In the genomic region with DNA sequence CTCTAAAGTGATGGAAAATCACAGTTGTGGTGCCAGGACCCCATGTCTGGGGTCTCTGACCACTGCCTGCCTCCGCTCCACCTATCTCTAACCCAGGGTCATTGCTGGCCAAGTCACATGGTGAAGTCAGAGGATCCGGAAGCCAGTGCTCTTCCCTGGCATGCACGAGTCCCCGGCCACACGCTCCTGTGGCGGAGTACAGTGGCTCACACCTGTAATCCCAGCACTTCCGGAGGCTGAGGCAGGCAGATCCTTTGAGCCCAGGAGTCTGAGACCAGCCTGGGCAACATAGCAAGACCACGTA, we compare ENCODE assay signal across 33 cellular contexts. TPM values are rescaled to one million over a fixed set of nuclear protein-coding genes. Genes with fewer than 3 reads are reported as not detected.
A peak's percentile ranks its signal among the peaks of the same experiment; 100 is the strongest.
DNase-seq lines count a peak whose midpoint lies in the region; ATAC-seq, FAIRE-seq and TF ChIP-seq lines count a peak whose summit lies in the region.
"Had no signal": no experiment of that assay in that cellular context is flagged by ENCODE, and none has a peak within 500 bp of the region (broad histone marks: within the 10 kb centered on the region; RNA-seq: fewer than 3 reads in every experiment).

No MANE protein-coding gene starts in this region.

- H3K9ac ChIP-seq in H9 (ENCODE audit: extremely low read depth, insufficient read length, low read length) (no peak overlapping the region), kidney (ENCODE audit: low read length in 2 of 2) (no peak overlapping the region)
- H3K9ac ChIP-seq: KMS-11 had no signal

- H3K4me3 ChIP-seq in kidney (ENCODE audit: low read length in 2 of 2) (no peak overlapping the region), sigmoid colon (no peak overlapping the region)
- H3K4me3 ChIP-seq: cardiac muscle cell, esophagus squamous epithelium, mucosa of descending colon, pancreas had no signal

- CTCF ChIA-PET in activated CD8-positive, alpha-beta memory T cell treated with anti-CD3 and anti-CD28 coated beads, Interleukin-2, amount 10 ng/mL, durations not matched to agents 7 days and 5 days (lab: Charles Lee) = no interaction called here

- no peaks in the 10 kb centered on the region for H4K20me1 ChIP-seq in H9 (ENCODE audit: control insufficient read depth, insufficient read depth, insufficient read length)

- no peaks in the 10 kb centered on the region for H3K36me3 Mint-ChIP-seq in activated CD8-positive, alpha-beta memory T cell treated with anti-CD3 and anti-CD28 coated beads, Interleukin-2, amount 10 ng/mL, durations not matched to agents 7 days and 5 days
- no peaks in the 10 kb centered on the region for H3K36me3 Mint-ChIP-seq in H9 (ENCODE audit: insufficient read depth in 1 of 3, low read depth in 3 of 3)
- H3K36me3 Mint-ChIP-seq: activated naive CD4-positive, alpha-beta T cell treated with anti-CD3 and anti-CD28 coated beads, Interleukin-2, amount 50 U/mL, for 24 hours; CD4-positive, alpha-beta memory T cell had no signal

- intact Hi-C loops in kidney (cut with DNase I) (no loop called here), sigmoid colon (cut with DNase I) (no loop called here)

- no peak for TF ChIP-seq POLR2A in sigmoid colon (IDR thresholded peaks at IDR 0.05)

- no peak overlapping the region for H4K91ac ChIP-seq in H9 (ENCODE audit: insufficient read length, low read depth, low read length)

- H3K4me3 Mint-ChIP-seq in activated CD8-positive, alpha-beta memory T cell treated with anti-CD3 and anti-CD28 coated beads, Interleukin-2, amount 10 ng/mL, durations not matched to agents 7 days and 5 days = no peak overlapping the region
- H3K4me3 Mint-ChIP-seq in H9 = no peak overlapping the region
- H3K4me3 Mint-ChIP-seq: activated naive CD4-positive, alpha-beta T cell treated with anti-CD3 and anti-CD28 coated beads, Interleukin-2, amount 50 U/mL, for 24 hours; activated T-helper 1 cell treated with anti-CD3 and anti-CD28 coated beads, Interleukin-12 subunit alpha, Interleukin-12 subunit beta, Interleukin-2, Interleukin-4 antibody, amounts not matched to agents 30 ng/mL and 10 ng/mL and 1 ng/mL, durations not matched to agents 14 hours and 24 hours and 36 hours; CD4-positive, alpha-beta memory T cell; dendritic cell treated with granulocyte-macrophage colony-stimulating factor and Interleukin-4, amounts not matched to agents 40 ng/mL and 50 ng/mL, for 4 days; nephron progenitor cell had no signal

- DNase-seq in activated CD8-positive, alpha-beta memory T cell treated with anti-CD3 and anti-CD28 coated beads, Interleukin-2, amount 10 ng/mL, durations not matched to agents 7 days and 5 days = peak; percentile 19
- no peak for DNase-seq in activated CD8-positive, alpha-beta memory T cell treated with anti-CD3 and anti-CD28 coated beads, Interleukin-2, amount 50 U/mL, for 48 hours
- DNase-seq in H9 (peak; percentile 24), kidney (peak; percentile 49), sigmoid colon (peak; percentile 40), Kasumi-1 (lab: John Stamatoyannopoulos, UW) (no peak)
- DNase-seq: activated CD4-positive, alpha-beta T cell treated with anti-CD3 and anti-CD28 coated beads for 4 hours; AML-193; CD4-positive, alpha-beta memory T cell; esophagus squamous epithelium; foreskin melanocyte; NCI-H1436; NCI-H2081 treated with DMSO at 0.1 percent for 48 hours; NCI-H345; NCI-H82; nephron progenitor cell; stimulated activated naive CD8-positive, alpha-beta T cell treated with anti-CD3 and anti-CD28 coated beads, Interleukin-15, Interleukin-2, amounts not matched to agents 100 U/mL and 50 U/mL, for 24 hours had no signal

- H3K4ac ChIP-seq in H9 (ENCODE audit: low read depth, low read length) = no peak overlapping the region

- no peak for TF ChIP-seq CTCF in H9 (conservative IDR thresholded peaks at IDR 0.05)
- no peak for TF ChIP-seq CTCF in kidney (IDR thresholded peaks at IDR 0.05; ENCODE audit: borderline replicate concordance, extremely low read depth, insufficient read depth)
- TF ChIP-seq CTCF in sigmoid colon (IDR thresholded peaks at IDR 0.05) = no peak

- no peak overlapping the region for H3K23ac ChIP-seq in H9 (ENCODE audit: insufficient read length, low read depth, low read length)

- no peak overlapping the region for H2BK120ac ChIP-seq in H9 (ENCODE audit: low read depth, low read length, poor library complexity, severe bottlenecking)

- H2BK15ac ChIP-seq in H9 (ENCODE audit: low read depth, low read length) = no peak overlapping the region

- H3K4me1 Mint-ChIP-seq in activated CD8-positive, alpha-beta memory T cell treated with anti-CD3 and anti-CD28 coated beads, Interleukin-2, amount 10 ng/mL, durations not matched to agents 7 days and 5 days = no peaks in the 10 kb centered on the region
- H3K4me1 Mint-ChIP-seq in H9 = peaks cover 0 to 4% of the 10 kb centered on the region in 2 experiments; a peak in 2 of 4 replicates
- H3K4me1 Mint-ChIP-seq: activated naive CD4-positive, alpha-beta T cell treated with anti-CD3 and anti-CD28 coated beads, Interleukin-2, amount 50 U/mL, for 24 hours; CD4-positive, alpha-beta memory T cell; nephron progenitor cell had no signal

- no peak for ATAC-seq in activated CD8-positive, alpha-beta memory T cell treated with anti-CD3 and anti-CD28 coated beads, Interleukin-2, amount 10 ng/mL, durations not matched to agents 7 days and 5 days
- no peak for ATAC-seq in HG03520 (IDR thresholded peaks at IDR 0.05; ENCODE audit: unreplicated experiment)
- ATAC-seq in HG02759 (IDR thresholded peaks at IDR 0.05; ENCODE audit: unreplicated experiment) = no peak
- ATAC-seq: mucosa of descending colon; pancreas; stimulated activated naive CD8-positive, alpha-beta T cell treated with anti-CD3 and anti-CD28 coated beads, Interleukin-15, Interleukin-2, amounts not matched to agents 100 U/mL and 50 U/mL, for 24 hours had no signal

- H4K5ac ChIP-seq in H9 (ENCODE audit: insufficient read length, low read depth, low read length) = no peak overlapping the region

- H3T11ph ChIP-seq in H9 (ENCODE audit: low read length) = no peak overlapping the region

- no peaks in the 10 kb centered on the region for H3K79me1 ChIP-seq in H9 (ENCODE audit: insufficient read depth, low read depth, low read length, poor library complexity, severe bottlenecking)

- no peak overlapping the region for H2BK20ac ChIP-seq in H9 (ENCODE audit: low read depth, low read length, poor library complexity, severe bottlenecking)

- H3K27me3 ChIP-seq in H9 (ENCODE audit: insufficient read depth, low read length) (no peaks in the 10 kb centered on the region), sigmoid colon (no peaks in the 10 kb centered on the region)

- no peak overlapping the region for H3K14ac ChIP-seq in H9 (ENCODE audit: insufficient read depth, low read length)

- no peak overlapping the region for H3K4me2 ChIP-seq in H9 (ENCODE audit: insufficient read depth, insufficient read length, low read length)
- H3K4me2 ChIP-seq: KMS-11 had no signal

- no peak overlapping the region for H2BK12ac ChIP-seq in H9 (ENCODE audit: insufficient read length, low read depth, low read length)

- H3K9me3 ChIP-seq in H9 (ENCODE audit: control insufficient read depth, low read depth, low read length) (no peaks in the 10 kb centered on the region), kidney (ENCODE audit: control insufficient read depth in 1 of 2, low read length in 2 of 2) (no peaks in the 10 kb centered on the region), sigmoid colon (no peaks in the 10 kb centered on the region)
- H3K9me3 ChIP-seq: esophagus squamous epithelium, mucosa of descending colon, pancreas had no signal

- no peaks in the 10 kb centered on the region for H3K79me2 ChIP-seq in H9 (ENCODE audit: insufficient read depth, low read length)

- H3K18ac ChIP-seq in H9 (ENCODE audit: insufficient read length, low read depth, low read length) = no peak overlapping the region

- no peak overlapping the region for H2AFZ ChIP-seq in H9 (ENCODE audit: low read length)

- WGBS in H9 (ENCODE audit: extremely low coverage, insufficient read length, low lambda C conversion rate) = no CpG with 5 or more reads among the region's 8 CpGs
- 91 to 92% methylated on average over 8 of the region's 8 CpGs for WGBS in sigmoid colon, 2 donors

- H3K23me2 ChIP-seq in H9 (ENCODE audit: insufficient read length, low read depth, low read length, poor library complexity, severe bottlenecking) = no peaks in the 10 kb centered on the region

- H3K27ac Mint-ChIP-seq in activated CD8-positive, alpha-beta memory T cell treated with anti-CD3 and anti-CD28 coated beads, Interleukin-2, amount 10 ng/mL, durations not matched to agents 7 days and 5 days = no peak overlapping the region
- peak overlapping the region in 1 of 3 experiments; percentile 44; a peak in 1 of 7 replicates for H3K27ac Mint-ChIP-seq in H9
- H3K27ac Mint-ChIP-seq: activated naive CD4-positive, alpha-beta T cell treated with anti-CD3 and anti-CD28 coated beads, Interleukin-2, amount 50 U/mL, for 24 hours; activated T-helper 1 cell treated with anti-CD3 and anti-CD28 coated beads, Interleukin-12 subunit alpha, Interleukin-12 subunit beta, Interleukin-2, Interleukin-4 antibody, amounts not matched to agents 30 ng/mL and 10 ng/mL and 1 ng/mL, durations not matched to agents 14 hours and 24 hours and 36 hours; CD4-positive, alpha-beta memory T cell; dendritic cell treated with granulocyte-macrophage colony-stimulating factor and Interleukin-4, amounts not matched to agents 40 ng/mL and 50 ng/mL, for 4 days; nephron progenitor cell had no signal

- H3K56ac ChIP-seq in H9 (ENCODE audit: insufficient read length, low read depth, low read length) = no peak overlapping the region

- H3K9me3 Mint-ChIP-seq in activated CD8-positive, alpha-beta memory T cell treated with anti-CD3 and anti-CD28 coated beads, Interleukin-2, amount 10 ng/mL, durations not matched to agents 7 days and 5 days (ENCODE audit: low read depth) = no peaks in the 10 kb centered on the region
- no peaks in the 10 kb centered on the region; a peak in 1 of 5 replicates for H3K9me3 Mint-ChIP-seq in H9
- H3K9me3 Mint-ChIP-seq: activated T-helper 1 cell treated with anti-CD3 and anti-CD28 coated beads, Interleukin-12 subunit alpha, Interleukin-12 subunit beta, Interleukin-2, Interleukin-4 antibody, amounts not matched to agents 30 ng/mL and 10 ng/mL and 1 ng/mL, durations not matched to agents 14 hours and 24 hours and 36 hours; dendritic cell treated with granulocyte-macrophage colony-stimulating factor and Interleukin-4, amounts not matched to agents 40 ng/mL and 50 ng/mL, for 4 days; nephron progenitor cell had no signal

- H3K4me1 ChIP-seq in H9 (ENCODE audit: insufficient read depth, low read length) = no peaks in the 10 kb centered on the region
- no peaks in the 10 kb centered on the region for H3K4me1 ChIP-seq in kidney (ENCODE audit: control insufficient read depth in 1 of 2, insufficient read depth in 1 of 2, low read depth in 1 of 2, low read length in 2 of 2)
- peaks cover 0 to 5% (median 0%) of the 10 kb centered on the region in 4 donors for H3K4me1 ChIP-seq in sigmoid colon
- H3K4me1 ChIP-seq: esophagus squamous epithelium, pancreas had no signal

- TF ChIP-seq EP300 in sigmoid colon (IDR thresholded peaks at IDR 0.05) = no peak

- no peak overlapping the region for H4K8ac ChIP-seq in H9 (replicated peaks; ENCODE audit: insufficient read length, low read depth, low read length)

- no peak for FAIRE-seq in kidney (lab: Jason Lieb, UNC)
- FAIRE-seq: A204.1, GM12891, pancreas, TTC549 had no signal

- H3K27ac ChIP-seq in H9 (ENCODE audit: insufficient read length, low read depth, low read length) (no peak overlapping the region), kidney (ENCODE audit: low read depth in 2 of 2, low read length in 2 of 2) (no peak overlapping the region), sigmoid colon (no peak overlapping the region)
- H3K27ac ChIP-seq: cardiac muscle cell, esophagus squamous epithelium, KMS-11, pancreas had no signal

- H3K36me3 ChIP-seq in kidney (ENCODE audit: control insufficient read depth in 1 of 2, insufficient read depth in 2 of 2, low read length in 2 of 2) (no peaks in the 10 kb centered on the region), sigmoid colon (peaks cover 0 to 16% (median 0%) of the 10 kb centered on the region in 4 donors)
- H3K36me3 ChIP-seq: cardiac muscle cell, esophagus squamous epithelium, pancreas had no signal

- no peak overlapping the region for H2BK5ac ChIP-seq in H9 (ENCODE audit: insufficient read length, low read length)

- H3K27me3 Mint-ChIP-seq in activated CD8-positive, alpha-beta memory T cell treated with anti-CD3 and anti-CD28 coated beads, Interleukin-2, amount 10 ng/mL, durations not matched to agents 7 days and 5 days = peaks cover 16% of the 10 kb centered on the region
- peaks cover 19% of the 10 kb centered on the region for H3K27me3 Mint-ChIP-seq in H9 (ENCODE audit: low read depth)

- no peak overlapping the region for H2AK5ac ChIP-seq in H9 (ENCODE audit: insufficient read length, low read length)

RNA-seq across cellular contexts. Expression of gene RBFOX3, which starts 21.5 kb away (rescaled TPM):
- not detected for total RNA-seq in activated CD8-positive, alpha-beta memory T cell treated with anti-CD3 and anti-CD28 coated beads, Interleukin-2, amount 10 ng/mL, durations not matched to agents 7 days and 5 days
- total RNA-seq in H9 (2021) (10.2 and 12.4 TPM in 2 replicates), kidney (not detected), sigmoid colon (10 to 100 TPM; 30.1 to 82.9 (median 49.5) TPM)
- polyA plus RNA-seq in kidney (ENCODE audit: insufficient read depth, low read depth, low replicate concordance) (not detected), sigmoid colon (1 to 10 TPM in 2 of 3 donors, not detected in 1; 1.2 to 2.4 TPM)
- total RNA-seq: activated T-helper 1 cell treated with anti-CD3 and anti-CD28 coated beads, Interleukin-12 subunit alpha, Interleukin-12 subunit beta, Interleukin-2, Interleukin-4 antibody, amounts not matched to agents 30 ng/mL and 10 ng/mL and 1 ng/mL, durations not matched to agents 14 hours and 24 hours and 36 hours; CD4-positive, alpha-beta memory T cell; liver; right cardiac atrium; RPMI7951; T-helper 1 cell treated with Interleukin-12 subunit alpha and Interleukin-12 subunit beta and Interleukin-4 antibody, amounts not matched to agents 30 ng/mL and 1 ng/mL, for 36 hours had no signal

Comparison
In these comparisons a context has a peak if more than half of its experiments do, and no peak if none do; other contexts are left out.
1. DNase-seq: peak in activated CD8-positive, alpha-beta memory T cell treated with anti-CD3 and anti-CD28 coated beads, Interleukin-2, amount 10 ng/mL, durations not matched to agents 7 days and 5 days (single experiment), H9 (single experiment), kidney (single experiment) and sigmoid colon (single experiment); none in activated CD8-positive, alpha-beta memory T cell treated with anti-CD3 and anti-CD28 coated beads, Interleukin-2, amount 50 U/mL, for 48 hours (single experiment) and Kasumi-1 (0 of 2).
2. RNA of gene RBFOX3, which starts 21.5 kb away (total RNA-seq): 30.1 to 82.9 TPM in sigmoid colon and 10.2 to 12.4 TPM in H9; not detected in activated CD8-positive, alpha-beta memory T cell treated with anti-CD3 and anti-CD28 coated beads, Interleukin-2, amount 10 ng/mL, durations not matched to agents 7 days and 5 days and not detected in kidney (single experiment); every median in the first group is over 10 times any median in the second.